1 cellular context compared by ENCODE assay signal in the genomic region with DNA sequence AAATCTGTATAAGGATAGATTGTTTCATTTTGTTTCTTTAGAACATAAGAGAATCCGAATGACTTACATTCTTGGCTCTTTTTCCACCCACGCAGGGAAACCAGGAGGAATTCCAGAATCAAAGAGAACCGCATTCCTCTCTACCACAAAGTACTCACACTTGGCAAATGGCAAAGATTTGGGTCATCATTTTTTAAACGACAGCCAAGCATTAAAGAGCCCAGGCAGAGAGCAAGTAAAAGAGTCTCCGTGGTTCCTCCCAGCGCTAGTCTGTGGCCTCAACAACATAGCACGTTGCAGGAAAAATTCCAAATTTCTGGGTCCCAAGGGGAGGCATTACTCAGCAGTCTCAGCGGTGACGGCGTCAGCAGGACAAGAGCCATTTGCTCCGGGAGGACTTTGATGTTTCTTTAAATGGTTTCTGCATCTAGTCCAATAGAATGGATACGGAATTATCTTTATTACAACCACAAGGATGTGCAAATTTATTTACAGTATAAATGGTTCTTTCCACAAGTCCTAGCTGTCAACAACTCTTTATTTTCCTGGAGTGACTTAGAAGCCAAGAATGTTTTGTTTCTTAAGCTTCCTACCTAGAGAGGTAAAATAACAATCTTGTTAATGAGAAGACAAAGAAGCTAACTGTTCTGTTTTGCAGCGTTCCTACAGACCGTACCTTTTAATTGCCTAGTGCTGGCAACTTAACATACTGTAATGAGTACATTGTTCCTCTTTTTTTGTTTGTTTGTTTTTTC.
TF ChIP-seq lines count a peak whose summit lies in the region.

No MANE protein-coding gene starts in this region.

TF ChIP-seq in K562, 482 proteins besides CTCF, POLR2A, EP300 and RAD21 (continued from another document):
- no peak for TF ChIP-seq ZNF764 (CRISPR knock-in tag; IDR thresholded peaks at IDR 0.05; ENCODE audit: low read depth)
- TF ChIP-seq HSF4 (CRISPR knock-in tag; IDR thresholded peaks at IDR 0.05; ENCODE audit: borderline replicate concordance), result no peak
- TF ChIP-seq GABPB2 (CRISPR knock-in tag; conservative IDR thresholded peaks at IDR 0.05), result no peak
- TF ChIP-seq ZNF121 (CRISPR knock-in tag; conservative IDR thresholded peaks at IDR 0.05), result no peak
- no peak for TF ChIP-seq SAFB2 (IDR thresholded peaks at IDR 0.05; ENCODE audit: borderline replicate concordance, low read depth, low read length, severe bottlenecking)
- TF ChIP-seq KAT8 (IDR thresholded peaks at IDR 0.05; ENCODE audit: low read depth), result no peak
- peak; percentile 51 for TF ChIP-seq EGR1 (conservative IDR thresholded peaks at IDR 0.05)
- no peak for TF ChIP-seq ADNP (tag; IDR thresholded peaks at IDR 0.05)
- no peak for TF ChIP-seq POLR2AphosphoS5 (IDR thresholded peaks at IDR 0.05; ENCODE audit: control insufficient read depth, insufficient read depth, low read depth, low read length)
- TF ChIP-seq TAL1 (IDR thresholded peaks at IDR 0.05), result no peak
- 0 out of 2 replicates have a peak, but pooled peaks have one; percentile 6 for TF ChIP-seq MAFK (IDR thresholded peaks at IDR 0.05; ENCODE audit: low read length)
- TF ChIP-seq NCOA4 (IDR thresholded peaks at IDR 0.05; ENCODE audit: partially characterized antibody), result no peak
- TF ChIP-seq MAFG (tag; conservative IDR thresholded peaks at IDR 0.05), result peak; percentile 50
- TF ChIP-seq ZNF583 (CRISPR knock-in tag; IDR thresholded peaks at IDR 0.05), result no peak
- no peak for TF ChIP-seq ESRRB (CRISPR knock-in tag; IDR thresholded peaks at IDR 0.05; ENCODE audit: borderline replicate concordance)
- TF ChIP-seq, protein P1, sequence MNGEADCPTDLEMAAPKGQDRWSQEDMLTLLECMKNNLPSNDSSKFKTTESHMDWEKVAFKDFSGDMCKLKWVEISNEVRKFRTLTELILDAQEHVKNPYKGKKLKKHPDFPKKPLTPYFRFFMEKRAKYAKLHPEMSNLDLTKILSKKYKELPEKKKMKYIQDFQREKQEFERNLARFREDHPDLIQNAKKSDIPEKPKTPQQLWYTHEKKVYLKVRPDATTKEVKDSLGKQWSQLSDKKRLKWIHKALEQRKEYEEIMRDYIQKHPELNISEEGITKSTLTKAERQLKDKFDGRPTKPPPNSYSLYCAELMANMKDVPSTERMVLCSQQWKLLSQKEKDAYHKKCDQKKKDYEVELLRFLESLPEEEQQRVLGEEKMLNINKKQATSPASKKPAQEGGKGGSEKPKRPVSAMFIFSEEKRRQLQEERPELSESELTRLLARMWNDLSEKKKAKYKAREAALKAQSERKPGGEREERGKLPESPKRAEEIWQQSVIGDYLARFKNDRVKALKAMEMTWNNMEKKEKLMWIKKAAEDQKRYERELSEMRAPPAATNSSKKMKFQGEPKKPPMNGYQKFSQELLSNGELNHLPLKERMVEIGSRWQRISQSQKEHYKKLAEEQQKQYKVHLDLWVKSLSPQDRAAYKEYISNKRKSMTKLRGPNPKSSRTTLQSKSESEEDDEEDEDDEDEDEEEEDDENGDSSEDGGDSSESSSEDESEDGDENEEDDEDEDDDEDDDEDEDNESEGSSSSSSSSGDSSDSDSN (IDR thresholded peaks at IDR 0.05; ENCODE audit: borderline replicate concordance in 1 of 2, low read depth in 2 of 2, low read length in 2 of 2), result no peak
- TF ChIP-seq, protein P2, sequence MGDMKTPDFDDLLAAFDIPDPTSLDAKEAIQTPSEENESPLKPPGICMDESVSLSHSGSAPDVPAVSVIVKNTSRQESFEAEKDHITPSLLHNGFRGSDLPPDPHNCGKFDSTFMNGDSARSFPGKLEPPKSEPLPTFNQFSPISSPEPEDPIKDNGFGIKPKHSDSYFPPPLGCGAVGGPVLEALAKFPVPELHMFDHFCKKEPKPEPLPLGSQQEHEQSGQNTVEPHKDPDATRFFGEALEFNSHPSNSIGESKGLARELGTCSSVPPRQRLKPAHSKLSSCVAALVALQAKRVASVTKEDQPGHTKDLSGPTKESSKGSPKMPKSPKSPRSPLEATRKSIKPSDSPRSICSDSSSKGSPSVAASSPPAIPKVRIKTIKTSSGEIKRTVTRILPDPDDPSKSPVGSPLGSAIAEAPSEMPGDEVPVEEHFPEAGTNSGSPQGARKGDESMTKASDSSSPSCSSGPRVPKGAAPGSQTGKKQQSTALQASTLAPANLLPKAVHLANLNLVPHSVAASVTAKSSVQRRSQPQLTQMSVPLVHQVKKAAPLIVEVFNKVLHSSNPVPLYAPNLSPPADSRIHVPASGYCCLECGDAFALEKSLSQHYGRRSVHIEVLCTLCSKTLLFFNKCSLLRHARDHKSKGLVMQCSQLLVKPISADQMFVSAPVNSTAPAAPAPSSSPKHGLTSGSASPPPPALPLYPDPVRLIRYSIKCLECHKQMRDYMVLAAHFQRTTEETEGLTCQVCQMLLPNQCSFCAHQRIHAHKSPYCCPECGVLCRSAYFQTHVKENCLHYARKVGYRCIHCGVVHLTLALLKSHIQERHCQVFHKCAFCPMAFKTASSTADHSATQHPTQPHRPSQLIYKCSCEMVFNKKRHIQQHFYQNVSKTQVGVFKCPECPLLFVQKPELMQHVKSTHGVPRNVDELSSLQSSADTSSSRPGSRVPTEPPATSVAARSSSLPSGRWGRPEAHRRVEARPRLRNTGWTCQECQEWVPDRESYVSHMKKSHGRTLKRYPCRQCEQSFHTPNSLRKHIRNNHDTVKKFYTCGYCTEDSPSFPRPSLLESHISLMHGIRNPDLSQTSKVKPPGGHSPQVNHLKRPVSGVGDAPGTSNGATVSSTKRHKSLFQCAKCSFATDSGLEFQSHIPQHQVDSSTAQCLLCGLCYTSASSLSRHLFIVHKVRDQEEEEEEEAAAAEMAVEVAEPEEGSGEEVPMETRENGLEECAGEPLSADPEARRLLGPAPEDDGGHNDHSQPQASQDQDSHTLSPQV (IDR thresholded peaks at IDR 0.05), result no peak
- no peak for TF ChIP-seq RBM15 (IDR thresholded peaks at IDR 0.05; ENCODE audit: insufficient read depth, low read length)
- TF ChIP-seq CBX8 (IDR thresholded peaks at IDR 0.05; ENCODE audit: borderline replicate concordance, extremely low read depth, low read depth, low read length, poor library complexity, severe bottlenecking), result no peak
- no peak for TF ChIP-seq ZNF589 (CRISPR knock-in tag; IDR thresholded peaks at IDR 0.05; ENCODE audit: low read depth)
- TF ChIP-seq CBX3 (IDR thresholded peaks at IDR 0.05; ENCODE audit: borderline replicate concordance in 1 of 2, low read length in 2 of 2), result no peak
- TF ChIP-seq ZNF146 (CRISPR knock-in tag; IDR thresholded peaks at IDR 0.05; ENCODE audit: unreplicated experiment), result no peak
- TF ChIP-seq ZNF79 (CRISPR knock-in tag; IDR thresholded peaks at IDR 0.05; ENCODE audit: low read depth), result no peak
- TF ChIP-seq, protein P3, sequence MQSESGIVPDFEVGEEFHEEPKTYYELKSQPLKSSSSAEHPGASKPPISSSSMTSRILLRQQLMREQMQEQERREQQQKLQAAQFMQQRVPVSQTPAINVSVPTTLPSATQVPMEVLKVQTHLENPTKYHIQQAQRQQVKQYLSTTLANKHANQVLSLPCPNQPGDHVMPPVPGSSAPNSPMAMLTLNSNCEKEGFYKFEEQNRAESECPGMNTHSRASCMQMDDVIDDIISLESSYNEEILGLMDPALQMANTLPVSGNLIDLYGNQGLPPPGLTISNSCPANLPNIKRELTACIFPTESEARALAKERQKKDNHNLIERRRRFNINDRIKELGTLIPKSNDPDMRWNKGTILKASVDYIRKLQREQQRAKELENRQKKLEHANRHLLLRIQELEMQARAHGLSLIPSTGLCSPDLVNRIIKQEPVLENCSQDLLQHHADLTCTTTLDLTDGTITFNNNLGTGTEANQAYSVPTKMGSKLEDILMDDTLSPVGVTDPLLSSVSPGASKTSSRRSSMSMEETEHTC (IDR thresholded peaks at IDR 0.05), result no peak
- TF ChIP-seq, protein P4, sequence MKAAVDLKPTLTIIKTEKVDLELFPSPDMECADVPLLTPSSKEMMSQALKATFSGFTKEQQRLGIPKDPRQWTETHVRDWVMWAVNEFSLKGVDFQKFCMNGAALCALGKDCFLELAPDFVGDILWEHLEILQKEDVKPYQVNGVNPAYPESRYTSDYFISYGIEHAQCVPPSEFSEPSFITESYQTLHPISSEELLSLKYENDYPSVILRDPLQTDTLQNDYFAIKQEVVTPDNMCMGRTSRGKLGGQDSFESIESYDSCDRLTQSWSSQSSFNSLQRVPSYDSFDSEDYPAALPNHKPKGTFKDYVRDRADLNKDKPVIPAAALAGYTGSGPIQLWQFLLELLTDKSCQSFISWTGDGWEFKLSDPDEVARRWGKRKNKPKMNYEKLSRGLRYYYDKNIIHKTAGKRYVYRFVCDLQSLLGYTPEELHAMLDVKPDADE (conservative IDR thresholded peaks at IDR 0.05; ENCODE audit: control insufficient read depth, low read depth, low read length), result no peak
- TF ChIP-seq, protein P5, sequence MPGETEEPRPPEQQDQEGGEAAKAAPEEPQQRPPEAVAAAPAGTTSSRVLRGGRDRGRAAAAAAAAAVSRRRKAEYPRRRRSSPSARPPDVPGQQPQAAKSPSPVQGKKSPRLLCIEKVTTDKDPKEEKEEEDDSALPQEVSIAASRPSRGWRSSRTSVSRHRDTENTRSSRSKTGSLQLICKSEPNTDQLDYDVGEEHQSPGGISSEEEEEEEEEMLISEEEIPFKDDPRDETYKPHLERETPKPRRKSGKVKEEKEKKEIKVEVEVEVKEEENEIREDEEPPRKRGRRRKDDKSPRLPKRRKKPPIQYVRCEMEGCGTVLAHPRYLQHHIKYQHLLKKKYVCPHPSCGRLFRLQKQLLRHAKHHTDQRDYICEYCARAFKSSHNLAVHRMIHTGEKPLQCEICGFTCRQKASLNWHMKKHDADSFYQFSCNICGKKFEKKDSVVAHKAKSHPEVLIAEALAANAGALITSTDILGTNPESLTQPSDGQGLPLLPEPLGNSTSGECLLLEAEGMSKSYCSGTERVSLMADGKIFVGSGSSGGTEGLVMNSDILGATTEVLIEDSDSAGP (CRISPR knock-in tag; IDR thresholded peaks at IDR 0.05), result no peak
- TF ChIP-seq, protein P6, sequence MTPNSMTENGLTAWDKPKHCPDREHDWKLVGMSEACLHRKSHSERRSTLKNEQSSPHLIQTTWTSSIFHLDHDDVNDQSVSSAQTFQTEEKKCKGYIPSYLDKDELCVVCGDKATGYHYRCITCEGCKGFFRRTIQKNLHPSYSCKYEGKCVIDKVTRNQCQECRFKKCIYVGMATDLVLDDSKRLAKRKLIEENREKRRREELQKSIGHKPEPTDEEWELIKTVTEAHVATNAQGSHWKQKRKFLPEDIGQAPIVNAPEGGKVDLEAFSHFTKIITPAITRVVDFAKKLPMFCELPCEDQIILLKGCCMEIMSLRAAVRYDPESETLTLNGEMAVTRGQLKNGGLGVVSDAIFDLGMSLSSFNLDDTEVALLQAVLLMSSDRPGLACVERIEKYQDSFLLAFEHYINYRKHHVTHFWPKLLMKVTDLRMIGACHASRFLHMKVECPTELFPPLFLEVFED (CRISPR knock-in tag; conservative IDR thresholded peaks at IDR 0.05), result no peak
- no peak for TF ChIP-seq MAFF (IDR thresholded peaks at IDR 0.05; ENCODE audit: low read length)
- TF ChIP-seq ZNF274 (IDR thresholded peaks at IDR 0.05; ENCODE audit: borderline replicate concordance, low read depth, low read length), result no peak
- no peak for TF ChIP-seq NFIX (CRISPR knock-in tag; IDR thresholded peaks at IDR 0.05; ENCODE audit: low read depth)
- TF ChIP-seq MIER1 (IDR thresholded peaks at IDR 0.05; ENCODE audit: low read depth), result no peak
TF ChIP-seq in K562: peak in this region for 9.
